8 cellular contexts compared by ENCODE assay signal in the genomic region with DNA sequence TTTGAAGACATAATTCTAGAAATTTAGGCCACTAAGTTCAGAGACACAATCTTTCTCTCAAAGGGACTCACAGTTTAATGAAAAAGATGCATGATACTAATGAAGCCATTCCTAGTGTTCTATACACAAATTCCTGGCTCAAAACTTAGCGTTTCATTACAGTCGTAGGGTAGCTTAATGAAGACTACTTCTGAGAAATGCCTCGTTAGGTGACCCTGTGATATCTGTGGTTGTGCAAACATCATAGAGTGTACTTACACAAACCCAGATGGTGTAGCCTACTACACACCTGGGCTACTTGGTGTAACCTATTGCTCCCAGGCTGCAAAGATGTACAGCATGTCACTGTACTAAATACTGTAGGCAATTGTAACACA. TPM values are rescaled to one million over a fixed set of nuclear protein-coding genes. Genes with fewer than 3 reads are reported as not detected.
DNase-seq lines count a peak whose midpoint lies in the region; ATAC-seq, FAIRE-seq and TF ChIP-seq lines count a peak whose summit lies in the region.

No MANE protein-coding gene starts in this region.

- H3K4me1 Mint-ChIP-seq in activated naive CD8-positive, alpha-beta T cell (ENCODE audit: low read depth): peaks cover 30% of the 10 kb centered on the region
- peaks cover 24% of the 10 kb centered on the region for H3K4me1 Mint-ChIP-seq in nephron progenitor cell

- POLR2A ChIA-PET in HCT116 (lab: Charles Lee): interaction anchor here (0.8 kb wide), 1 partner anchor 9 kb away, joined by 3 read pairs; no protein-coding TSS in a partner anchor

- H4K20me1 ChIP-seq in BLaER1 treated with 17β-estradiol and CSF1 and Interleukin-3, amounts not matched to agents 10 nM and 100 nM: peaks cover 3 to 41% (median 32%) of the 10 kb centered on the region in 11 experiments; a peak in 17 of 22 replicates
- peaks cover 9% of the 10 kb centered on the region; the same call in 1 of the 2 replicates for H4K20me1 ChIP-seq in HCT116 (ENCODE audit: insufficient read depth)

- CTCF ChIA-PET in HCT116 (lab: Charles Lee): no interaction called here

- no peaks in the 10 kb centered on the region for H3K27me3 Mint-ChIP-seq in activated naive CD8-positive, alpha-beta T cell
- H3K27me3 Mint-ChIP-seq in nephron progenitor cell (ENCODE audit: low read depth, poor library complexity): peaks cover 9% of the 10 kb centered on the region

- no peak for FAIRE-seq in small intestine (lab: Jason Lieb, UNC)

- peaks cover 4 to 26% (median 18%) of the 10 kb centered on the region in 10 experiments; a peak in 19 of 20 replicates for H3K4me1 ChIP-seq in BLaER1 treated with 17β-estradiol and CSF1 and Interleukin-3, amounts not matched to agents 10 nM and 100 nM
- H3K4me1 ChIP-seq in HCT116 (ENCODE audit: control insufficient read depth in 1 of 2, insufficient read depth in 2 of 2, low read length in 2 of 2): peaks cover 0 to 10% of the 10 kb centered on the region in 2 experiments; a peak in 2 of 4 replicates
- peaks cover 0 to 6% of the 10 kb centered on the region in 2 donors for H3K4me1 ChIP-seq in small intestine (ENCODE audit: control insufficient read depth in 2 of 2, insufficient read depth in 1 of 2, low read depth in 1 of 2, low read length in 1 of 2)

- no TSS peak for BruUV-seq in HCT116 (replicated peaks; lab: Mats Ljungman, UMichigan)

- peak overlapping the region in 8 of 11 experiments; percentile 1 to 45 (median 12); a peak in 6 of 22 replicates for H3K4me2 ChIP-seq in BLaER1 treated with 17β-estradiol and CSF1 and Interleukin-3, amounts not matched to agents 10 nM and 100 nM
- peak overlapping the region; percentile 19 for H3K4me2 ChIP-seq in HCT116 (ENCODE audit: low read length)

- no peak overlapping the region for H3K9ac ChIP-seq in BLaER1 treated with 17β-estradiol and CSF1 and Interleukin-3, amounts not matched to agents 10 nM and 100 nM
- no peak overlapping the region for H3K9ac ChIP-seq in HCT116 (ENCODE audit: low read length)

- TF ChIP-seq POLR2A in HCT116 (IDR thresholded peaks at IDR 0.05; ENCODE audit: borderline replicate concordance, extremely low read depth, insufficient read depth, insufficient read length): no peak

- DNase-seq in HCT116 (ENCODE audit: low read depth, low spot score) (no peak), nephron progenitor cell (no peak), midbrain (lab: John Stamatoyannopoulos, UW) (no peak), small intestine (no peak), OCI-M2 (lab: John Stamatoyannopoulos, UW; ENCODE audit: unreplicated experiment) (no peak)

- H3K27me3 ChIP-seq in BLaER1 treated with 17β-estradiol and CSF1 and Interleukin-3, amounts not matched to agents 10 nM and 100 nM: no peaks in the 10 kb centered on the region
- H3K27me3 ChIP-seq in HCT116 (ENCODE audit: insufficient read depth, low read length) (no peaks in the 10 kb centered on the region), small intestine (ENCODE audit: control insufficient read depth in 2 of 2, insufficient read depth in 2 of 2, low read length in 2 of 2) (no peaks in the 10 kb centered on the region)

- peak overlapping the region; percentile 82 for H2AFZ ChIP-seq in HCT116 (ENCODE audit: low read depth, low read length, poor library complexity, severe bottlenecking)

- H3K79me2 ChIP-seq in HCT116 (ENCODE audit: insufficient read depth, low read length): peaks cover 45% of the 10 kb centered on the region

- intact Hi-C loops in HCT116 (cut with micrococcal nuclease): loop anchor here (10.0 kb wide), 1 partner anchor 1232 kb away; a partner anchor contains a TSS

- peak overlapping the region; percentile 93 for H3K27ac Mint-ChIP-seq in activated naive CD8-positive, alpha-beta T cell
- no peak overlapping the region for H3K27ac Mint-ChIP-seq in nephron progenitor cell

- ATAC-seq in HCT116 (no peak), GM21390 (IDR thresholded peaks at IDR 0.05; ENCODE audit: unreplicated experiment) (no peak)

- no peaks in the 10 kb centered on the region for H3K9me3 ChIP-seq in BLaER1 treated with 17β-estradiol and CSF1 and Interleukin-3, amounts not matched to agents 10 nM and 100 nM (replicated peaks in 1 of 11)
- H3K9me3 ChIP-seq in HCT116 (ENCODE audit: control insufficient read depth in 1 of 2, insufficient read depth in 1 of 2, low read depth in 1 of 2, low read length in 2 of 2): no peaks in the 10 kb centered on the region
- no peaks in the 10 kb centered on the region for H3K9me3 ChIP-seq in small intestine (ENCODE audit: control insufficient read depth, low read depth)

- WGBS in small intestine, 3 donors: 80 to 92% (median 83%) methylated on average over 3 of the region's 3 CpGs

- no peaks in the 10 kb centered on the region for H3K9me3 Mint-ChIP-seq in activated naive CD8-positive, alpha-beta T cell (ENCODE audit: low read depth)
- no peaks in the 10 kb centered on the region for H3K9me3 Mint-ChIP-seq in nephron progenitor cell

- H3K4me3 Mint-ChIP-seq in activated naive CD8-positive, alpha-beta T cell: peak overlapping the region; percentile 98
- peak overlapping the region; percentile 92 for H3K4me3 Mint-ChIP-seq in nephron progenitor cell

- no peaks in the 10 kb centered on the region for H3K9me2 ChIP-seq in HCT116 (ENCODE audit: insufficient read depth)

- peaks cover 0 to 31% (median 25%) of the 10 kb centered on the region in 11 experiments; a peak in 18 of 22 replicates for H3K36me3 ChIP-seq in BLaER1 treated with 17β-estradiol and CSF1 and Interleukin-3, amounts not matched to agents 10 nM and 100 nM
- peaks cover 0 to 6% of the 10 kb centered on the region in 2 experiments; a peak in 1 of 4 replicates for H3K36me3 ChIP-seq in HCT116 (ENCODE audit: control insufficient read depth in 1 of 2, insufficient read depth in 2 of 2, low read length in 2 of 2)
- H3K36me3 ChIP-seq in small intestine (ENCODE audit: control insufficient read depth in 2 of 2, insufficient read depth in 2 of 2, low read length in 2 of 2): no peaks in the 10 kb centered on the region

- RAD21 ChIA-PET in HCT116 (lab: Charles Lee; ENCODE audit: low non-redundant PET in 1 of 2, low total read pairs in 2 of 2, uncharacterized antibody in 2 of 2, unreplicated experiment in 2 of 2): no interaction called here

- no peak for TF ChIP-seq RAD21 in HCT116 (IDR thresholded peaks at IDR 0.05; ENCODE audit: low read depth)

- H3K36me3 Mint-ChIP-seq in activated naive CD8-positive, alpha-beta T cell: peaks cover 4% of the 10 kb centered on the region
- peaks cover 5% of the 10 kb centered on the region for H3K36me3 Mint-ChIP-seq in nephron progenitor cell (ENCODE audit: low read depth)

- H3K27ac ChIP-seq in BLaER1 treated with 17β-estradiol and CSF1 and Interleukin-3, amounts not matched to agents 10 nM and 100 nM: peak overlapping the region in 1 of 11 experiments; percentile 93; a peak in 1 of 22 replicates
- H3K27ac ChIP-seq in HCT116 (ENCODE audit: low read depth, low read length): no peak overlapping the region
- no peak overlapping the region for H3K27ac ChIP-seq in small intestine (ENCODE audit: low read depth in 1 of 2, low read length in 1 of 2)

- peak overlapping the region in 5 of 10 experiments; percentile 83 to 92 (median 86); a peak in 5 of 20 replicates for H3K4me3 ChIP-seq in BLaER1 treated with 17β-estradiol and CSF1 and Interleukin-3, amounts not matched to agents 10 nM and 100 nM
- H3K4me3 ChIP-seq in HCT116 (replicated peaks in 1 of 2; ENCODE audit: low read depth in 1 of 2, low read length in 2 of 2) (peak overlapping the region in 1 of 2 experiments; percentile 93; a peak in 1 of 4 replicates), small intestine (ENCODE audit: low read depth in 1 of 2, low read length in 2 of 2) (no peak overlapping the region)

- no peak for TF ChIP-seq CTCF in HCT116 (IDR thresholded peaks at IDR 0.05 in 2 of 3, conservative IDR thresholded peaks at IDR 0.05 in 1 of 3; ENCODE audit: borderline replicate concordance in 1 of 3, insufficient read depth in 1 of 3, low read depth in 2 of 3, low read length in 2 of 3)
- no peak for TF ChIP-seq CTCF in nephron progenitor cell (IDR thresholded peaks at IDR 0.05)

TF ChIP-seq in HCT116, 20 proteins besides CTCF, POLR2A, EP300 and RAD21 (continues in another document):
- TF ChIP-seq ZFX (IDR thresholded peaks at IDR 0.05): no peak
- TF ChIP-seq POLR2AphosphoS5 (IDR thresholded peaks at IDR 0.05; ENCODE audit: low read depth, low read length): no peak
- no peak for TF ChIP-seq ELF1 (IDR thresholded peaks at IDR 0.05; ENCODE audit: borderline replicate concordance, low read depth)
- TF ChIP-seq EZH2phosphoT487 (IDR thresholded peaks at IDR 0.05; ENCODE audit: borderline replicate concordance): no peak
- no peak for TF ChIP-seq EGR1 (IDR thresholded peaks at IDR 0.05; ENCODE audit: low read depth)
- TF ChIP-seq FOSL1 (IDR thresholded peaks at IDR 0.05; ENCODE audit: low read depth): no peak
- no peak for TF ChIP-seq SP1 (IDR thresholded peaks at IDR 0.05; ENCODE audit: low read depth)
- no peak for TF ChIP-seq YY1 (IDR thresholded peaks at IDR 0.05; ENCODE audit: extremely low read depth, insufficient replicate concordance, low read depth, low read length)
- TF ChIP-seq CBX3 (IDR thresholded peaks at IDR 0.05; ENCODE audit: low read depth): no peak
- TF ChIP-seq, protein P1, sequence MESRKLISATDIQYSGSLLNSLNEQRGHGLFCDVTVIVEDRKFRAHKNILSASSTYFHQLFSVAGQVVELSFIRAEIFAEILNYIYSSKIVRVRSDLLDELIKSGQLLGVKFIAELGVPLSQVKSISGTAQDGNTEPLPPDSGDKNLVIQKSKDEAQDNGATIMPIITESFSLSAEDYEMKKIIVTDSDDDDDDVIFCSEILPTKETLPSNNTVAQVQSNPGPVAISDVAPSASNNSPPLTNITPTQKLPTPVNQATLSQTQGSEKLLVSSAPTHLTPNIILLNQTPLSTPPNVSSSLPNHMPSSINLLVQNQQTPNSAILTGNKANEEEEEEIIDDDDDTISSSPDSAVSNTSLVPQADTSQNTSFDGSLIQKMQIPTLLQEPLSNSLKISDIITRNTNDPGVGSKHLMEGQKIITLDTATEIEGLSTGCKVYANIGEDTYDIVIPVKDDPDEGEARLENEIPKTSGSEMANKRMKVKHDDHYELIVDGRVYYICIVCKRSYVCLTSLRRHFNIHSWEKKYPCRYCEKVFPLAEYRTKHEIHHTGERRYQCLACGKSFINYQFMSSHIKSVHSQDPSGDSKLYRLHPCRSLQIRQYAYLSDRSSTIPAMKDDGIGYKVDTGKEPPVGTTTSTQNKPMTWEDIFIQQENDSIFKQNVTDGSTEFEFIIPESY (IDR thresholded peaks at IDR 0.05; ENCODE audit: extremely low read depth, insufficient replicate concordance, low read length): no peak
- no peak; the same call in 1 of the 2 replicates for TF ChIP-seq SIN3A (IDR thresholded peaks at IDR 0.05; ENCODE audit: low read depth)
- no peak for TF ChIP-seq EZH2 (IDR thresholded peaks at IDR 0.05)
- TF ChIP-seq JUND (IDR thresholded peaks at IDR 0.05): no peak
- no peak for TF ChIP-seq TCF7L2 (IDR thresholded peaks at IDR 0.05; ENCODE audit: borderline replicate concordance, extremely low read depth, insufficient read depth, insufficient read length)

RNA-seq across cellular contexts. Expression of a gene that starts 0.5 kb away (rescaled TPM):
- total RNA-seq in HCT116 (2021; ENCODE audit: unreplicated experiment): 73.5 TPM
- polyA plus RNA-seq in HCT116 (2012): 54.2 and 64.8 TPM in 2 replicates
- 10 to 100 TPM; 78.7 to 98.6 (median 79.1) TPM for polyA plus RNA-seq in small intestine
